In the genomic region with DNA sequence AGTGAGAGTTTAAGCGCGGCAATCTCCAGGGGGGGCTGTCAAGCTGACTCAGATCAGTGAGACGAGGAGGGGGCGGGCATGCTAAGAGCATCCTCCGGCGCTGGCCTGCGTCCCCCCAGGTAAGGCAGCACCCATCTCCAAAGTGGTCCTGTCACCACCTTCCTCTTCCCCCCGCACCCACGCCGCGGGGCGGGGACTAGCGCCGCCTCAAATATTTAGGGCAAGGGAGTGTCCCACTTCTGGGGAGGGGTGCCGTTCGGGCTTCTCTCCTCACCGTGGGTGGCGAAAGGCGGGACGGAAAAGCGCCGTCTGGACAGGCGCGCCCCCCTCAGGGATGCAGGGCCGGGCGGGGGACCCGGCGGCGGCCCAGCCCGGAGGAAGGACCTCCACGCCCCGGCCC, we compare ENCODE assay signal across 8 cellular contexts. TPM values are rescaled to one million over a fixed set of nuclear protein-coding genes. Genes with fewer than 3 reads are reported as not detected.
DNase-seq lines count a peak whose midpoint lies in the region; ATAC-seq and TF ChIP-seq lines count a peak whose summit lies in the region.

No MANE protein-coding gene starts in this region.

- no peak for TF ChIP-seq CTCF in retinal pigment epithelial cell (conservative IDR thresholded peaks at IDR 0.05; ENCODE audit: low read depth, low read length)

- peak overlapping the region; percentile 12 for H2AFZ ChIP-seq in ACC112 (ENCODE audit: low read length, unreplicated experiment)

- no peak for DNase-seq in NT2/D1 (ENCODE audit: low read depth, low spot score)
- DNase-seq in retinal pigment epithelial cell (ENCODE audit: low read depth), result no peak
- DNase-seq in HK-2 (ENCODE audit: unreplicated experiment), result no peak
- no peak for DNase-seq in NCI-H1694 treated with DMSO at 0.1 percent for 48 hours (lab: John Stamatoyannopoulos, UW)

- no peaks in the 10 kb centered on the region for H3K79me2 ChIP-seq in ACC112 (ENCODE audit: control insufficient read depth, insufficient read depth, low read length, unreplicated experiment)

- no peaks in the 10 kb centered on the region for H3K4me1 ChIP-seq in ACC112 (ENCODE audit: control insufficient read depth, insufficient read depth, low read length, unreplicated experiment)
- H3K4me1 ChIP-seq in NT2/D1 (ENCODE audit: insufficient read depth, insufficient read length), result peaks cover 17% of the 10 kb centered on the region
- H3K4me1 ChIP-seq in ectodermal cell (ENCODE audit: control insufficient read depth, insufficient read depth, low read length), result peaks cover 14% of the 10 kb centered on the region

- H3K9me3 ChIP-seq in NT2/D1 (ENCODE audit: insufficient read depth, low read length), result peaks cover 14% of the 10 kb centered on the region
- no peaks in the 10 kb centered on the region for H3K9me3 ChIP-seq in ectodermal cell (ENCODE audit: control insufficient read depth, low read length)

- H3K4me3 ChIP-seq in ACC112 (ENCODE audit: low read depth, low read length) (peak overlapping the region; percentile 72), NT2/D1 (ENCODE audit: insufficient read length, low read depth) (peak overlapping the region; percentile 31), ectodermal cell (ENCODE audit: insufficient read depth, low read depth, low read length) (peak overlapping the region; percentile 30), retinal pigment epithelial cell (ENCODE audit: low read length) (peak overlapping the region; percentile 50)

- H3K9ac ChIP-seq in NT2/D1 (ENCODE audit: insufficient read length, low read depth), result peak overlapping the region; percentile 21

- H3K36me3 ChIP-seq in ACC112 (ENCODE audit: insufficient read depth, low read length), result no peaks in the 10 kb centered on the region
- no peaks in the 10 kb centered on the region for H3K36me3 ChIP-seq in NT2/D1 (ENCODE audit: insufficient read depth, insufficient read length, low read length)
- H3K36me3 ChIP-seq in ectodermal cell (ENCODE audit: control insufficient read depth, insufficient read depth, low read length), result no peaks in the 10 kb centered on the region

- WGBS in ectodermal cell, 2 experiments, result 9 to 10% methylated on average over 32 of the region's 32 CpGs

- H3K27me3 ChIP-seq in ACC112 (ENCODE audit: insufficient read depth, low read length), result peaks cover 22% of the 10 kb centered on the region
- peaks cover 37% of the 10 kb centered on the region for H3K27me3 ChIP-seq in NT2/D1 (ENCODE audit: insufficient read depth, insufficient read length)
- H3K27me3 ChIP-seq in ectodermal cell (ENCODE audit: control insufficient read depth, insufficient read depth, low read length, poor library complexity, severe bottlenecking), result peaks cover 41% of the 10 kb centered on the region

- H3K27ac ChIP-seq in ACC112 (ENCODE audit: low read depth, low read length) (no peak overlapping the region), ectodermal cell (ENCODE audit: insufficient read depth, low read depth, low read length, poor library complexity, severe bottlenecking) (no peak overlapping the region)

- ATAC-seq in GM19351 (IDR thresholded peaks at IDR 0.05; ENCODE audit: unreplicated experiment), result peak; percentile 31
- no peak for ATAC-seq in HG02763 (IDR thresholded peaks at IDR 0.05; ENCODE audit: unreplicated experiment)

RNA-seq across cellular contexts. Expression of gene TOX2, which starts 0.4 kb away (rescaled TPM):
- 4.3 TPM for polyA plus RNA-seq in ectodermal cell (2013, experiment 1 of 4)
- polyA plus RNA-seq in ectodermal cell (2013, experiment 2 of 4), result 3.9 TPM
- 4.9 TPM for polyA plus RNA-seq in ectodermal cell (2013, experiment 3 of 4)
- 4.1 TPM for polyA plus RNA-seq in ectodermal cell (2013, experiment 4 of 4)
